ENCODE assay signal across 20 cellular contexts in genomic region chr6:57294829-57295228, GRCh38.
"Had no signal": no experiment of that assay in that cellular context is flagged by ENCODE, and none has a peak within 500 bp of the region (broad histone marks: within the 10 kb centered on the region; RNA-seq: fewer than 3 reads in every experiment).

No MANE protein-coding gene starts in this region.

- H3K9me3 ChIP-seq: esophagus squamous epithelium, left lung, pancreas, upper lobe of left lung had no signal

- H3K27me3 ChIP-seq: esophagus squamous epithelium, left lung, pancreas, upper lobe of left lung had no signal

- ATAC-seq: activated CD8-positive, alpha-beta T cell treated with anti-CD3 and anti-CD28 coated beads for 36 hours; activated naive CD8-positive, alpha-beta T cell treated with anti-CD3 and anti-CD28 coated beads, Interleukin-2, amount 50 U/mL, for 24 hours; left lung; naive thymus-derived CD8-positive, alpha-beta T cell; pancreas; stimulated activated naive CD8-positive, alpha-beta T cell treated with anti-CD3 and anti-CD28 coated beads, Interleukin-15, Interleukin-2, amounts not matched to agents 100 U/mL and 50 U/mL, for 24 hours had no signal

- H3K4me3 ChIP-seq: esophagus squamous epithelium, left lung, pancreas, upper lobe of left lung had no signal

- DNase-seq: activated CD4-positive, alpha-beta T cell treated with anti-CD3 and anti-CD28 coated beads, Interleukin-2, amount 10 ng/mL, durations not matched to agents 24 days and 14 days; activated CD4-positive, CD25-positive, alpha-beta regulatory T cell; activated CD8-positive, alpha-beta T cell treated with anti-CD3 and anti-CD28 coated beads for 36 hours; activated naive CD4-positive, alpha-beta T cell treated with anti-CD3 and anti-CD28 coated beads for 36 hours; activated naive CD8-positive, alpha-beta T cell treated with anti-CD3 and anti-CD28 coated beads, Interleukin-2, amount 50 U/mL, for 24 hours; activated T-cell treated with anti-CD3 and anti-CD28 coated beads, Interleukin-2, amount 50 U/mL, for 1 hour; cerebellar nuclear complex; effector CD8-positive, alpha-beta T cell; esophagus squamous epithelium; head of caudate nucleus; kidney; left lung; naive thymus-derived CD8-positive, alpha-beta T cell; pancreas; stimulated activated CD4-positive, alpha-beta T cell treated with anti-CD3 and anti-CD28 coated beads, Interleukin-12 subunit alpha, Interleukin-12 subunit beta, amount 100 ng/mL, for 4 hours; stimulated activated CD4-positive, alpha-beta T cell treated with anti-CD3 and anti-CD28 coated beads, Interleukin-1b, Interleukin-23, amount 100 ng/mL, for 48 hours; stimulated activated naive CD8-positive, alpha-beta T cell treated with anti-CD3 and anti-CD28 coated beads, Interleukin-15, Interleukin-2, amounts not matched to agents 100 U/mL and 50 U/mL, for 24 hours; substantia nigra; T1000; upper lobe of left lung had no signal

- H3K36me3 ChIP-seq: esophagus squamous epithelium, left lung, pancreas, upper lobe of left lung had no signal

- H3K27ac ChIP-seq: esophagus squamous epithelium, left lung, pancreas, upper lobe of left lung had no signal

- H3K4me1 ChIP-seq: esophagus squamous epithelium, left lung, pancreas, upper lobe of left lung had no signal
